Comparison of ENCODE assay signal across 11 cellular contexts in genomic region chr3:33732394-33732793, GRCh38. TPM values are rescaled to one million over a fixed set of nuclear protein-coding genes. Genes with fewer than 3 reads are reported as not detected.
DNase-seq lines count a peak whose midpoint lies in the region; ATAC-seq and TF ChIP-seq lines count a peak whose summit lies in the region.
"Had no signal": no experiment of that assay in that cellular context is flagged by ENCODE, and none has a peak within 500 bp of the region (broad histone marks: within the 10 kb centered on the region; RNA-seq: fewer than 3 reads in every experiment).

No MANE protein-coding gene starts in this region.

- no peak overlapping the region for H3K4me2 ChIP-seq in OCI-LY7 (ENCODE audit: low read length)

- no peak overlapping the region for H2AFZ ChIP-seq in OCI-LY7 (ENCODE audit: low read length)

- no peaks in the 10 kb centered on the region for H3K36me3 ChIP-seq in OCI-LY7 (ENCODE audit: insufficient read depth, low read length)

- TF ChIP-seq CTCF in OCI-LY7 (conservative IDR thresholded peaks at IDR 0.05; ENCODE audit: low read length), result peak; percentile 57; the same call in 1 of the 2 replicates

- H3K9me2 ChIP-seq in OCI-LY7 (ENCODE audit: insufficient read depth, low read length), result no peaks in the 10 kb centered on the region

- H3K4me1 ChIP-seq in OCI-LY7 (ENCODE audit: insufficient read depth, low read length, poor library complexity, severe bottlenecking), result peaks cover 21% of the 10 kb centered on the region

- DNase-seq in activated naive CD4-positive, alpha-beta T cell treated with Interleukin-2 at 50 U/mL for 16 hours, result peak; percentile 13
- no peak for DNase-seq in activated naive CD4-positive, alpha-beta T cell (lab: John Stamatoyannopoulos, UW)
- DNase-seq in OCI-LY7 (ENCODE audit: low spot score) (peak; percentile 13), dermis blood vessel endothelial cell (peak; percentile 8), SHP77 (lab: John Stamatoyannopoulos, UW) (no peak)
- peak; percentile 17 to 22 for DNase-seq in stimulated activated CD4-positive, alpha-beta T cell treated with anti-CD3 and anti-CD28 coated beads, Interleukin-2, amount 100 ng/mL, for 24 hours
- DNase-seq in stimulated activated naive CD4-positive, alpha-beta T cell treated with Interleukin-2 at 50 U/mL for 16 hours (lab: John Stamatoyannopoulos, UW), result no peak
- DNase-seq: hypothalamus, NCI-H146, SHP77 treated with DMSO at 0.1 percent for 48 hours had no signal

- H3K27ac ChIP-seq in OCI-LY7 (ENCODE audit: low read depth, low read length, poor library complexity, severe bottlenecking), result no peak overlapping the region

- CTCF ChIA-PET in OCI-LY7 (lab: Charles Lee; ENCODE audit: unreplicated experiment), result no interaction called here

- no peaks in the 10 kb centered on the region for H4K20me1 ChIP-seq in OCI-LY7 (ENCODE audit: insufficient read depth, low read length)

- H3K4me3 ChIP-seq in OCI-LY7 (ENCODE audit: low read depth, low read length, poor library complexity, severe bottlenecking), result no peak overlapping the region

- peaks cover 24% of the 10 kb centered on the region for H3K9me3 ChIP-seq in OCI-LY7 (ENCODE audit: low read length)

- POLR2A ChIA-PET in OCI-LY7 (lab: Charles Lee), result no interaction called here

- no peak for ATAC-seq in GM19324 (IDR thresholded peaks at IDR 0.05; ENCODE audit: low FRiP score, unreplicated experiment)

- no TSS peak for BruUV-seq in OCI-LY7 (replicated peaks; lab: Mats Ljungman, UMichigan)

- intact Hi-C loops in OCI-LY7 (cut with micrococcal nuclease; ENCODE audit: unreplicated experiment), result no loop called here

- H3K79me2 ChIP-seq in OCI-LY7 (ENCODE audit: insufficient read depth, low read depth, low read length), result no peaks in the 10 kb centered on the region

RNA-seq across cellular contexts. Expression of gene CLASP2, which starts 14.3 kb away (rescaled TPM):
- total RNA-seq in OCI-LY7 (2014; rRNA removed; shearing (Covaris generic)), result 99.1 and 108 TPM in 2 replicates
- total RNA-seq in OCI-LY7 (2022), result 95.5 and 97.3 TPM in 2 replicates
- total RNA-seq in dermis blood vessel endothelial cell, result 63.1 and 93.1 TPM in 2 replicates

Comparison
In these comparisons a context has a peak if more than half of its experiments do, and no peak if none do; other contexts are left out.
1. DNase-seq: peak in activated naive CD4-positive, alpha-beta T cell treated with Interleukin-2 at 50 U/mL for 16 hours (single experiment), OCI-LY7 (single experiment), dermis blood vessel endothelial cell (single experiment) and stimulated activated CD4-positive, alpha-beta T cell treated with anti-CD3 and anti-CD28 coated beads, Interleukin-2, amount 100 ng/mL, for 24 hours (2 of 2); none in activated naive CD4-positive, alpha-beta T cell (0 of 4), stimulated activated naive CD4-positive, alpha-beta T cell treated with Interleukin-2 at 50 U/mL for 16 hours (single experiment) and SHP77 (0 of 2).